ENCODE assay signal across 17 cellular contexts in the genomic region with DNA sequence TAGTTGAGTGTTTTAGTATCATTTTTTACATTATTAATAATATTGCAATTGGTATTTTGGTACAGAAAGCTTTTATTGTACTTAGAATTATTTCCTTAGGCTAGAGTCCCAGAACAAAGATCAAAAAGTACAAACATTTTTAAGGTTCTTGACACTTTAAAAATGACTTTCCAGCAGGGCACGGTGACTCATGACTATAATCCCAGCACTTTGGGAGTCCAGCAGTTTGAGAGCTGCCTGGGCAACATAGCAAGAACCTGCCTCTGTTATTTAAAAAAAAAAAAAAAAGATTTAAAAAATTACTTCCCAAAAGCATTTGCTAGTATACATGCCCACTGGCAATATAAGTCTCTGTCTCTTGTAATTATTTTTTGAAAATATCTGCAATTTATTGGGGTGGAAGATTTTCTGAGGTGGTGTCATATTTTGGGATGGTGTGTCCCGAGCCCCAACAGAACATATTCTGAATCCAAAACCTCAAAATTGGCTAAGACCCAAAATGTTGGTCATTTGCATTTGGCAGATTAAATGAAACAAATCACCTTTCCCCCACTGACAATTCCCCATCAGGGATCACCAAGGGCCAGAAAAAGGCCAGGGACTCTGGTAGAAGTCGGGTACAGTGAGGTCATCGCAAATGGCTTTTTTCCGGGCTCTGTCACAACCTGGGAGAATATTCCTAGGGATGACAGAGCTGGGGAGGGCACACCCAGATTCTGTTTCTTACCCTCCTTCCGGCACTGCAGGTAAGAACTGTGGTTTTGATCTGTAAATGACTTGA. TPM values are rescaled to one million over a fixed set of nuclear protein-coding genes. Genes with fewer than 3 reads are reported as not detected.
DNase-seq lines count a peak whose midpoint lies in the region; ATAC-seq and TF ChIP-seq lines count a peak whose summit lies in the region.
"Had no signal": no experiment of that assay in that cellular context is flagged by ENCODE, and none has a peak within 500 bp of the region (broad histone marks: within the 10 kb centered on the region; RNA-seq: fewer than 3 reads in every experiment).

No MANE protein-coding gene starts in this region.

- no peak overlapping the region for H2BK12ac ChIP-seq in H9 (ENCODE audit: insufficient read length, low read depth, low read length)

- H2AK5ac ChIP-seq in H9 (ENCODE audit: insufficient read length, low read length), result no peak overlapping the region

- H3K4me1 ChIP-seq in H9 (ENCODE audit: insufficient read depth, low read length), result peaks cover 3% of the 10 kb centered on the region; the same call in 1 of the 2 replicates
- peaks cover 5 to 41% (median 16%) of the 10 kb centered on the region in 3 donors for H3K4me1 ChIP-seq in esophagus squamous epithelium

- no peak overlapping the region for H3K9ac ChIP-seq in H9 (ENCODE audit: extremely low read depth, insufficient read length, low read length)
- H3K9ac ChIP-seq: BLaER1 treated with 17β-estradiol and CSF1 and Interleukin-3, amounts not matched to agents 10 nM and 100 nM had no signal

- DNase-seq in H9 (no peak), WTC11 (ENCODE audit: low spot score) (no peak), esophagus squamous epithelium (lab: John Stamatoyannopoulos, UW) (no peak), sciatic nerve (ENCODE audit: low spot score) (no peak), endothelial cell (ENCODE audit: low spot score) (no peak), NCI-H2081 (lab: John Stamatoyannopoulos, UW) (no peak)
- DNase-seq in activated naive CD4-positive, alpha-beta T cell treated with Interleukin-2 at 50 U/mL for 16 hours, result no peak
- DNase-seq: activated T-cell treated with anti-CD3 and anti-CD28 coated beads, Interleukin-2, amount 50 U/mL, for 4 hours; body of pancreas; erythroblast; GDM1; mucosa of descending colon; NCI-H2081 treated with DMSO at 0.1 percent for 48 hours; psoas muscle had no signal

- no peak overlapping the region for H3K56ac ChIP-seq in H9 (ENCODE audit: insufficient read length, low read depth, low read length)

- no peaks in the 10 kb centered on the region for H4K20me1 ChIP-seq in H9 (ENCODE audit: control insufficient read depth, insufficient read depth, insufficient read length)
- H4K20me1 ChIP-seq: BLaER1 treated with 17β-estradiol and CSF1 and Interleukin-3, amounts not matched to agents 10 nM and 100 nM had no signal

- H3K23me2 ChIP-seq in H9 (ENCODE audit: insufficient read length, low read depth, low read length, poor library complexity, severe bottlenecking), result peaks cover 2% of the 10 kb centered on the region

- no peaks in the 10 kb centered on the region for H3K36me3 ChIP-seq in esophagus squamous epithelium
- H3K36me3 ChIP-seq: BLaER1 treated with 17β-estradiol and CSF1 and Interleukin-3, amounts not matched to agents 10 nM and 100 nM had no signal

- no peak overlapping the region for H3K27ac ChIP-seq in H9 (ENCODE audit: insufficient read length, low read depth, low read length)
- peak overlapping the region in 3 of 4 donors; percentile 55 to 59 (median 56) for H3K27ac ChIP-seq in esophagus squamous epithelium
- H3K27ac ChIP-seq: BLaER1 treated with 17β-estradiol and CSF1 and Interleukin-3, amounts not matched to agents 10 nM and 100 nM; psoas muscle had no signal

- no peak overlapping the region for H2BK20ac ChIP-seq in H9 (ENCODE audit: low read depth, low read length, poor library complexity, severe bottlenecking)

- H4K8ac ChIP-seq in H9 (replicated peaks; ENCODE audit: insufficient read length, low read depth, low read length), result no peak overlapping the region

- H3K36me3 Mint-ChIP-seq in H9 (ENCODE audit: insufficient read depth in 1 of 3, low read depth in 3 of 3) (peaks cover 0 to 5% (median 0%) of the 10 kb centered on the region in 3 experiments; a peak in 1 of 7 replicates), WTC11 (0 out of 2 replicates have a peak, but pooled peaks cover 3% of the 10 kb centered on the region), endothelial cell (ENCODE audit: low read depth, unreplicated experiment) (no peaks in the 10 kb centered on the region)

- no peak overlapping the region for H2BK5ac ChIP-seq in H9 (ENCODE audit: insufficient read length, low read length)

- no peak overlapping the region for H4K5ac ChIP-seq in H9 (ENCODE audit: insufficient read length, low read depth, low read length)

- H3K9me3 ChIP-seq in H9 (ENCODE audit: control insufficient read depth, low read depth, low read length) (no peaks in the 10 kb centered on the region), esophagus squamous epithelium (no peaks in the 10 kb centered on the region)
- H3K9me3 ChIP-seq: BLaER1 treated with 17β-estradiol and CSF1 and Interleukin-3, amounts not matched to agents 10 nM and 100 nM; body of pancreas; mucosa of descending colon; psoas muscle had no signal

- H3K79me1 ChIP-seq in H9 (ENCODE audit: insufficient read depth, low read depth, low read length, poor library complexity, severe bottlenecking), result no peaks in the 10 kb centered on the region

- no peak overlapping the region for H3K4me2 ChIP-seq in H9 (ENCODE audit: insufficient read depth, insufficient read length, low read length)
- H3K4me2 ChIP-seq: BLaER1 treated with 17β-estradiol and CSF1 and Interleukin-3, amounts not matched to agents 10 nM and 100 nM had no signal

- H3K9me3 Mint-ChIP-seq in H9 (peaks cover 2 to 3% of the 10 kb centered on the region in 2 experiments; a peak in 1 of 5 replicates), WTC11 (peaks cover 9% of the 10 kb centered on the region), endothelial cell (ENCODE audit: unreplicated experiment) (no peaks in the 10 kb centered on the region)
- H3K9me3 Mint-ChIP-seq: activated T-cell treated with anti-CD3 and anti-CD28 coated beads, Interleukin-2, amount 50 U/mL, for 4 hours; stimulated activated naive CD8-positive, alpha-beta T cell treated with anti-CD3 and anti-CD28 coated beads, Interleukin-15, Interleukin-2, amounts not matched to agents 100 ng/mL and 50 ng/mL, for 24 hours had no signal

- no peak overlapping the region for H3K18ac ChIP-seq in H9 (ENCODE audit: insufficient read length, low read depth, low read length)

- WGBS in H9 (ENCODE audit: extremely low coverage, insufficient read length, low lambda C conversion rate), result no CpG with 5 or more reads among the region's 6 CpGs
- WGBS in esophagus squamous epithelium, 2 donors, result 32 to 38% methylated on average over 6 of the region's 6 CpGs

- no peaks in the 10 kb centered on the region for H3K79me2 ChIP-seq in H9 (ENCODE audit: insufficient read depth, low read length)

- CTCF ChIA-PET in WTC11 (lab: Charles Lee), result no interaction called here

- H3K27ac Mint-ChIP-seq in H9 (peak overlapping the region in 2 of 3 experiments; percentile 42 to 59; a peak in 2 of 7 replicates), WTC11 (no peak overlapping the region), endothelial cell (ENCODE audit: unreplicated experiment) (no peak overlapping the region)
- H3K27ac Mint-ChIP-seq: stimulated activated naive CD8-positive, alpha-beta T cell treated with anti-CD3 and anti-CD28 coated beads, Interleukin-15, Interleukin-2, amounts not matched to agents 100 ng/mL and 50 ng/mL, for 24 hours had no signal

- H3K4me3 ChIP-seq in esophagus squamous epithelium, result no peak overlapping the region
- H3K4me3 ChIP-seq: BLaER1 treated with 17β-estradiol and CSF1 and Interleukin-3, amounts not matched to agents 10 nM and 100 nM; body of pancreas; mucosa of descending colon; psoas muscle had no signal

- POLR2A ChIA-PET in WTC11 (lab: Charles Lee), result no interaction called here

- intact Hi-C loops in esophagus squamous epithelium (cut with DNase I), result no loop called here
- intact Hi-C loops in sciatic nerve (cut with DNase I), result no loop called here

- H3K4me3 Mint-ChIP-seq in H9, result no peak overlapping the region
- H3K4me3 Mint-ChIP-seq in WTC11, result no peak overlapping the region
- no peak overlapping the region for H3K4me3 Mint-ChIP-seq in endothelial cell (ENCODE audit: unreplicated experiment)
- H3K4me3 Mint-ChIP-seq: activated T-cell treated with anti-CD3 and anti-CD28 coated beads, Interleukin-2, amount 50 U/mL, for 4 hours; stimulated activated naive CD8-positive, alpha-beta T cell treated with anti-CD3 and anti-CD28 coated beads, Interleukin-15, Interleukin-2, amounts not matched to agents 100 ng/mL and 50 ng/mL, for 24 hours had no signal

- H3K27me3 ChIP-seq in H9 (ENCODE audit: insufficient read depth, low read length) (no peaks in the 10 kb centered on the region), esophagus squamous epithelium (no peaks in the 10 kb centered on the region)
- H3K27me3 ChIP-seq: BLaER1 treated with 17β-estradiol and CSF1 and Interleukin-3, amounts not matched to agents 10 nM and 100 nM; body of pancreas had no signal

- H3K14ac ChIP-seq in H9 (ENCODE audit: insufficient read depth, low read length), result no peak overlapping the region

- ATAC-seq in WTC11 (peak; percentile 10; the same call in 1 of the 2 replicates), sciatic nerve (peak; percentile 51), HG03045 (IDR thresholded peaks at IDR 0.05; ENCODE audit: unreplicated experiment) (no peak)
- ATAC-seq: activated T-cell treated with anti-CD3 and anti-CD28 coated beads, Interleukin-2, amount 50 U/mL, for 4 hours; body of pancreas; mucosa of descending colon; psoas muscle had no signal

- no peak overlapping the region for H3T11ph ChIP-seq in H9 (ENCODE audit: low read length)

- no peak overlapping the region for H2BK120ac ChIP-seq in H9 (ENCODE audit: low read depth, low read length, poor library complexity, severe bottlenecking)

- TF ChIP-seq CTCF in H9 (conservative IDR thresholded peaks at IDR 0.05) (no peak), WTC11 (IDR thresholded peaks at IDR 0.05) (no peak), esophagus squamous epithelium (IDR thresholded peaks at IDR 0.05) (no peak), endothelial cell (IDR thresholded peaks at IDR 0.05; ENCODE audit: unreplicated experiment) (no peak)

- no peak overlapping the region for H4K91ac ChIP-seq in H9 (ENCODE audit: insufficient read length, low read depth, low read length)

- H2AFZ ChIP-seq in H9 (ENCODE audit: low read length), result no peak overlapping the region

- H3K23ac ChIP-seq in H9 (ENCODE audit: insufficient read length, low read depth, low read length), result no peak overlapping the region

- H3K4me1 Mint-ChIP-seq in H9 (peaks cover 12 to 16% of the 10 kb centered on the region in 2 experiments), WTC11 (peaks cover 27% of the 10 kb centered on the region), endothelial cell (ENCODE audit: unreplicated experiment) (peaks cover 22% of the 10 kb centered on the region)

- no peak for TF ChIP-seq POLR2A in esophagus squamous epithelium (IDR thresholded peaks at IDR 0.05)

- no peak overlapping the region for H3K4ac ChIP-seq in H9 (ENCODE audit: low read depth, low read length)

- no peaks in the 10 kb centered on the region; the same call in none of the 2 replicates for H3K27me3 Mint-ChIP-seq in H9 (ENCODE audit: low read depth)
- no peaks in the 10 kb centered on the region for H3K27me3 Mint-ChIP-seq in WTC11 (ENCODE audit: low read depth)
- H3K27me3 Mint-ChIP-seq in endothelial cell (ENCODE audit: unreplicated experiment), result peaks cover 2% of the 10 kb centered on the region
- H3K27me3 Mint-ChIP-seq: stimulated activated naive CD8-positive, alpha-beta T cell treated with anti-CD3 and anti-CD28 coated beads, Interleukin-15, Interleukin-2, amounts not matched to agents 100 ng/mL and 50 ng/mL, for 24 hours had no signal

- H2BK15ac ChIP-seq in H9 (ENCODE audit: low read depth, low read length), result no peak overlapping the region

RNA-seq across cellular contexts. Expression of a gene that starts 42.1 kb away (rescaled TPM):
- total RNA-seq in H9 (2021) (155 and 180 TPM in 2 replicates), WTC11 (2021) (72.4 to 91.3 TPM (median 74.5 TPM) in 3 replicates), esophagus squamous epithelium (10 to 100 TPM; 40.3 to 79.2 (median 57.1) TPM), sciatic nerve (35.7 TPM), endothelial cell (ENCODE audit: unreplicated experiment) (153 TPM)

RNA-seq across cellular contexts. Expression of a gene that starts 45.3 kb away (rescaled TPM):
- total RNA-seq in H9 (2021) (45.9 and 51.9 TPM in 2 replicates), WTC11 (2021) (47.2 to 50.0 TPM (median 48.7 TPM) in 3 replicates), esophagus squamous epithelium (10 to 100 TPM; 28.9 to 58.0 (median 41.9) TPM), sciatic nerve (72.7 TPM), endothelial cell (ENCODE audit: unreplicated experiment) (95.1 TPM)

Comparison
In these comparisons a context has a peak if more than half of its experiments do, and no peak if none do; other contexts are left out.
1. H3K27ac Mint-ChIP-seq: peak in H9 (2 of 3); none in WTC11 (single experiment) and endothelial cell (single experiment).